ENCODE assay signal across 26 cellular contexts in genomic region chr13:58843071-58843470, GRCh38.
"Had no signal": no experiment of that assay in that cellular context is flagged by ENCODE, and none has a peak within 500 bp of the region (broad histone marks: within the 10 kb centered on the region; RNA-seq: fewer than 3 reads in every experiment).

No MANE protein-coding gene starts in this region.

- H3K4me3 Mint-ChIP-seq: activated CD4-positive, alpha-beta T cell treated with anti-CD3 and anti-CD28 coated beads for 36 hours; activated CD4-positive, alpha-beta T cell treated with anti-CD3 and anti-CD28 coated beads, Interleukin-2, amount 10 ng/mL, durations not matched to agents 7 days and 5 days; activated CD8-positive, alpha-beta T cell treated with anti-CD3 and anti-CD28 coated beads, Interleukin-2, amount 10 ng/mL, durations not matched to agents 7 days and 5 days; activated naive CD4-positive, alpha-beta T cell treated with anti-CD3 and anti-CD28 coated beads for 36 hours; activated T-cell treated with anti-CD3 and anti-CD28 coated beads, Interleukin-2, amount 50 U/mL, for 24 hours; brain had no signal

- H3K4me2 ChIP-seq: PC-9 had no signal

- H3K4me3 ChIP-seq: adrenal gland, K562, PC-9 had no signal

- H3K36me3 ChIP-seq: adrenal gland, WERI-Rb-1 had no signal

- H3K4me1 Mint-ChIP-seq: activated CD4-positive, alpha-beta T cell treated with anti-CD3 and anti-CD28 coated beads for 36 hours; activated CD4-positive, alpha-beta T cell treated with anti-CD3 and anti-CD28 coated beads, Interleukin-2, amount 10 ng/mL, durations not matched to agents 7 days and 5 days; brain had no signal

- H3K9me3 ChIP-seq: adrenal gland had no signal

- H3K27me3 ChIP-seq: adrenal gland had no signal

- H3K27me3 Mint-ChIP-seq: activated CD4-positive, alpha-beta T cell treated with anti-CD3 and anti-CD28 coated beads for 36 hours; activated CD4-positive, alpha-beta T cell treated with anti-CD3 and anti-CD28 coated beads, Interleukin-2, amount 10 ng/mL, durations not matched to agents 7 days and 5 days; activated T-cell treated with anti-CD3 and anti-CD28 coated beads, Interleukin-2, amount 50 U/mL, for 24 hours had no signal

- DNase-seq: activated CD4-positive, alpha-beta T cell treated with anti-CD3 and anti-CD28 coated beads for 36 hours; activated CD4-positive, alpha-beta T cell treated with anti-CD3 and anti-CD28 coated beads, Interleukin-2, amount 10 ng/mL, durations not matched to agents 7 days and 5 days; activated CD4-positive, alpha-beta T cell treated with anti-CD3 and anti-CD28 coated beads, Interleukin-2, amount 50 U/mL, for 48 hours; activated CD8-positive, alpha-beta T cell treated with anti-CD3 and anti-CD28 coated beads, Interleukin-2, amount 10 ng/mL, durations not matched to agents 7 days and 5 days; activated gamma-delta T cell; activated naive CD4-positive, alpha-beta T cell treated with anti-CD3 and anti-CD28 coated beads for 36 hours; activated T-cell treated with anti-CD3 and anti-CD28 coated beads, Interleukin-2, amount 50 U/mL, for 24 hours; adrenal gland; NCI-H1092 treated with DMSO at 0.1 percent for 48 hours; NCI-H1417; NCI-H146; NCI-H187; NCI-H2029 treated with DMSO at 0.1 percent for 48 hours; NCI-H2107; NCI-H2171; NCI-H510A; NCI-H748 treated with DMSO at 0.1 percent for 48 hours; NK-92 treated with Interleukin-12 subunit alpha and Interleukin-12 subunit beta, amount 100 ng/mL, for 24 hours; PC-9; Right ventricle myocardium superior; T1000; WERI-Rb-1 had no signal

- H3K4me1 ChIP-seq: adrenal gland had no signal

- H3K27ac Mint-ChIP-seq: activated CD4-positive, alpha-beta T cell treated with anti-CD3 and anti-CD28 coated beads for 36 hours; activated CD4-positive, alpha-beta T cell treated with anti-CD3 and anti-CD28 coated beads, Interleukin-2, amount 10 ng/mL, durations not matched to agents 7 days and 5 days; activated CD8-positive, alpha-beta T cell treated with anti-CD3 and anti-CD28 coated beads, Interleukin-2, amount 10 ng/mL, durations not matched to agents 7 days and 5 days; activated naive CD4-positive, alpha-beta T cell treated with anti-CD3 and anti-CD28 coated beads for 36 hours; activated naive CD4-positive, alpha-beta T cell treated with anti-CD3 and anti-CD28 coated beads, Interleukin-2, amount 50 U/mL, for 72 hours; activated T-cell treated with anti-CD3 and anti-CD28 coated beads, Interleukin-2, amount 50 U/mL, for 24 hours; activated T-helper 2 cell treated with anti-CD3 and anti-CD28 coated beads, Interferon-gamma antibody, Interleukin-2, Interleukin-4, amounts not matched to agents 10 μg/mL and 5 μg/mL and 100 μg/mL, durations not matched to agents 14 hours and 24 hours and 36 hours; brain had no signal

- ATAC-seq: activated CD4-positive, alpha-beta T cell treated with anti-CD3 and anti-CD28 coated beads for 36 hours; activated CD8-positive, alpha-beta T cell treated with anti-CD3 and anti-CD28 coated beads, Interleukin-2, amount 10 ng/mL, durations not matched to agents 7 days and 5 days; activated naive CD4-positive, alpha-beta T cell treated with anti-CD3 and anti-CD28 coated beads, Interleukin-2, amount 50 U/mL, for 72 hours; K562 had no signal

- H3K27ac ChIP-seq: adrenal gland, PC-9, WERI-Rb-1 had no signal
